ENCODE assay signal across 13 cellular contexts in the genomic region with DNA sequence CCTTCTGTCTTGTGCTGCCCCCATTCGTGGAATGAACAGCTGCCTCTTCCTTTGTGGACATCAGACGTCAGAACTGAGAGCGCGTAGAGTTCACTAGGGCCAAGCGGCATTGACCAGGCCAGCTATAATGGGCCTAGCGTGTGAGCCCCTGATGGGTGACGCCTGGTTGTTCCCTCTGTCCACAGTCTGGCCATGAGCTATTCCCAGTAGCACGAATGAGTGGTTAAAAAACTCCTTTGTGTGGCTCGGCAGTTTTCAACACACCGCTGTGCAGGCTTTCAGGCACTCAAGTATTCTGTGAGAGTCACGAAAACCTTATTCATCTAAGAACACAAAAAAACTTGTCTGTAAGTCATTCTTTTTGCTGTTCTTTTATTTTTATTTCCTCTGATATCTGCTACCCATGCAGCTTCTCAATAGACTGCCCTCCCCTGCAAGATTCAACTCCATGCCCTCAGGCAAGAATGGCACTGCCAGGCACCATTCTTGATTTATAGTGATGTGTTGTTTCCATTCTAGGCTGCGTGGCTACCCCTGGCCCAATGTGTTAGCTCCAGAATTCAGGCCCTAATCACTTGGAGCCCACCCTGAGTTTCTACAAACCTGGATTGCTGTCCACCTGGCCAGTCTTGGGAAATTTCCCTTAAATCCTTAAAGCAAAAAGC.
"Had no signal": no experiment of that assay in that cellular context is flagged by ENCODE, and none has a peak within 500 bp of the region (broad histone marks: within the 10 kb centered on the region; RNA-seq: fewer than 3 reads in every experiment).

No MANE protein-coding gene starts in this region.

- H3K4me3 ChIP-seq: left lung had no signal

- H3K27me3 Mint-ChIP-seq: activated B cell treated with CpG ODN at 0.5 μM for 24 hours; activated CD4-positive, alpha-beta T cell treated with anti-CD3 and anti-CD28 coated beads, Interleukin-2, amount 10 ng/mL, durations not matched to agents 7 days and 5 days; stimulated activated naive CD8-positive, alpha-beta T cell treated with anti-CD3 and anti-CD28 coated beads, Interleukin-15, amount 100 ng/mL, for 72 hours had no signal

- H3K9me3 ChIP-seq: left lung had no signal

- ATAC-seq: left lung; natural killer cell; stimulated activated naive CD8-positive, alpha-beta T cell treated with anti-CD3 and anti-CD28 coated beads, Interleukin-15, amount 100 ng/mL, for 72 hours had no signal

- H3K27ac Mint-ChIP-seq: activated B cell treated with CpG ODN at 0.5 μM for 24 hours; activated CD4-positive, alpha-beta T cell treated with anti-CD3 and anti-CD28 coated beads, Interleukin-2, amount 10 ng/mL, durations not matched to agents 7 days and 5 days; activated naive CD8-positive, alpha-beta T cell; natural killer cell had no signal

- DNase-seq: activated B cell treated with CpG ODN at 0.5 μM for 24 hours; activated CD4-positive, alpha-beta T cell treated with anti-CD3 and anti-CD28 coated beads, Interleukin-2, amount 10 ng/mL, durations not matched to agents 7 days and 5 days; activated CD8-positive, alpha-beta memory T cell treated with anti-CD3 and anti-CD28 coated beads, Interleukin-2, amount 50 U/mL, for 48 hours; activated gamma-delta T cell treated with Interleukin-2 at 50 U/mL for 16 hours; amygdala; cerebellar nuclear complex; dermis blood vessel endothelial cell; erythroblast; left lung; natural killer cell; stimulated activated CD4-positive, alpha-beta T cell treated with anti-CD3 and anti-CD28 coated beads, Interleukin-1b, Interleukin-23, amount 100 ng/mL, for 48 hours; stimulated activated naive CD8-positive, alpha-beta T cell treated with anti-CD3 and anti-CD28 coated beads, Interleukin-15, amount 100 ng/mL, for 72 hours had no signal

- H3K4me3 Mint-ChIP-seq: activated B cell treated with CpG ODN at 0.5 μM for 24 hours; activated CD4-positive, alpha-beta T cell treated with anti-CD3 and anti-CD28 coated beads, Interleukin-2, amount 10 ng/mL, durations not matched to agents 7 days and 5 days; activated naive CD8-positive, alpha-beta T cell; natural killer cell; stimulated activated naive CD8-positive, alpha-beta T cell treated with anti-CD3 and anti-CD28 coated beads, Interleukin-15, amount 100 ng/mL, for 72 hours had no signal

- H3K27me3 ChIP-seq: left lung had no signal

- H3K27ac ChIP-seq: left lung had no signal

- H3K36me3 Mint-ChIP-seq: activated naive CD8-positive, alpha-beta T cell; natural killer cell had no signal

- H3K9me3 Mint-ChIP-seq: activated B cell treated with CpG ODN at 0.5 μM for 24 hours; activated CD4-positive, alpha-beta T cell treated with anti-CD3 and anti-CD28 coated beads, Interleukin-2, amount 10 ng/mL, durations not matched to agents 7 days and 5 days; natural killer cell; stimulated activated naive CD8-positive, alpha-beta T cell treated with anti-CD3 and anti-CD28 coated beads, Interleukin-15, amount 100 ng/mL, for 72 hours had no signal

- H3K36me3 ChIP-seq: left lung had no signal
